Comparison of ENCODE assay signal across 35 cellular contexts in the genomic region with DNA sequence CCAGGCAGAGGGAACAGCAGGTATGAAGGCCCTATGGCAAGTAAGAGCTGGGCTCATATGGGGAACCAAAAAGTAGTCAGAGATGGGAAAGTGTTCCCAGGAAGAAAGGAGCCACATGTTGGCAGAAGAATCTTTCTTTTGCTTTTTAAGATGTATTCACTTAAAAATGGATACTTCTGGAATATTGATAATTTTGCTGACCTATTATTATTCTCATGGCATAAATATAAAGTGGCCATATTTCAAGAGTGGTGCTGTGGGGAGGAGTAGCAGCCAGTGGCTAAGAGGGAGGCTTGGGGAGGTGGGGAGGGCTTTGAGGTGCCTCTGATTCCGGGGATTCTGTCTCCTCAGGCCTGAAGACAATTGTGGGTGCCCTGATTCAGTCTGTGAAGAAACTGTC.
"Had no signal": no experiment of that assay in that cellular context is flagged by ENCODE, and none has a peak within 500 bp of the region (broad histone marks: within the 10 kb centered on the region; RNA-seq: fewer than 3 reads in every experiment).

No MANE protein-coding gene starts in this region.

- H3K27me3 ChIP-seq: MG63 had no signal

- H3K4me3 ChIP-seq: MG63 had no signal

- DNase-seq: Kasumi-1, MG63, MM.1S, MV-4-11, NCI-H1048, NCI-H1092, NCI-H1092 treated with DMSO at 0.1 percent for 48 hours, NCI-H1105, NCI-H1105 treated with DMSO at 0.1 percent for 48 hours, NCI-H1417, NCI-H1417 treated with DMSO at 0.1 percent for 48 hours, NCI-H1436, NCI-H1436 treated with DMSO at 0.1 percent for 48 hours, NCI-H146, NCI-H1694, NCI-H1694 treated with DMSO at 0.1 percent for 48 hours, NCI-H187, NCI-H187 treated with DMSO at 0.1 percent for 48 hours, NCI-H1930, NCI-H2029, NCI-H2029 treated with DMSO at 0.1 percent for 48 hours, NCI-H2081, NCI-H2081 treated with DMSO at 0.1 percent for 48 hours, NCI-H2107, NCI-H2171, NCI-H2171 treated with DMSO at 0.1 percent for 48 hours, NCI-H2227 treated with DMSO at 0.1 percent for 48 hours, NCI-H226, NCI-H345, NCI-H446, NCI-H446 treated with DMSO at 0.1 percent for 48 hours, NCI-H510A, NCI-H510A treated with DMSO at 0.1 percent for 48 hours, NCI-H524, NCI-H524 treated with DMSO at 0.1 percent for 48 hours had no signal

- H3K9me3 ChIP-seq: MG63 had no signal

- H3K36me3 ChIP-seq: MG63 had no signal
